In the genomic region with DNA sequence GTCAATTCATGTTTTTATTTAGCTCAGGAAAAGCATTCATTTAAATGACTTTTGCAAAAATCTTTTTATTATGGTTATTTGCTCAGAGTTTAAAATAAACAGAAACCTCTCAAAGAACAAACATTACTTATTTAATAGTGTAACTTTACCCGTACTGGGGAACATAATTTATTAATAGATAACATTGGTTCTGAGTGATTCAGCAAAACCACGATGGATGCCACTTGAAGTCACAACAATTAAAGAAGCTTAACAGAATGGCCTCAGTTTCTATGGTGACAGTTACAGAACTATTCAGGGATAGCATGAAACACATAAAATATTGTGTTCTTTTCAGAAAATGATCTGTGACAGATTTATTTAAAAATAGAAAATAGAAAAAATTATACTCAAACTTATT, we compare ENCODE assay signal across 1 cellular context.
TF ChIP-seq lines count a peak whose summit lies in the region.

No MANE protein-coding gene starts in this region.

TF ChIP-seq in A549, 52 proteins besides CTCF, POLR2A, EP300 and RAD21 (continued from another document):
- TF ChIP-seq, protein P1, sequence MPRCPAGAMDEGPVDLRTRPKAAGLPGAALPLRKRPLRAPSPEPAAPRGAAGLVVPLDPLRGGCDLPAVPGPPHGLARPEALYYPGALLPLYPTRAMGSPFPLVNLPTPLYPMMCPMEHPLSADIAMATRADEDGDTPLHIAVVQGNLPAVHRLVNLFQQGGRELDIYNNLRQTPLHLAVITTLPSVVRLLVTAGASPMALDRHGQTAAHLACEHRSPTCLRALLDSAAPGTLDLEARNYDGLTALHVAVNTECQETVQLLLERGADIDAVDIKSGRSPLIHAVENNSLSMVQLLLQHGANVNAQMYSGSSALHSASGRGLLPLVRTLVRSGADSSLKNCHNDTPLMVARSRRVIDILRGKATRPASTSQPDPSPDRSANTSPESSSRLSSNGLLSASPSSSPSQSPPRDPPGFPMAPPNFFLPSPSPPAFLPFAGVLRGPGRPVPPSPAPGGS (IDR thresholded peaks at IDR 0.05) = no peak
- TF ChIP-seq HOXA7 (CRISPR knock-in tag; IDR thresholded peaks at IDR 0.05) = no peak
TF ChIP-seq in A549: peak in this region for 0.
